1 cellular context compared by ENCODE assay signal in the genomic region with DNA sequence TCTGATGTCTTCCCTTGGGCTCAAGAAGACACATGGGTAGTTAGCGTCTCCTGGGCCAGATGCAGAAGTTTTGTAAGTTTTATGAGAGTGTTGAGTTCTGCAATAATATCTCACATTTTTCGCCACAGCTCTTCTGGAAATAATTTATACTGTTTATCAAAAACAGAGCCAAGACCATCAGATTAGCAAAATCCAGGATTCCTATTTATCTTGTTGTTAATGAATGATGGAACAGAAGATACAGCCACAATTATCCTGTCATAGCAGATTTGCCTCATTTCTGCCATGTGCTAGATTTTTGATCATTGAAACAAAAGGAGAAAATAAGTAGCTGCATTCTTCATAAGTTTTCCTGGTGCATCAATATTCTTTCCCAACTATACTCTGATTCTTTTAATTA.
A peak's percentile ranks its signal among the peaks of the same experiment; 100 is the strongest.
TF ChIP-seq lines count a peak whose summit lies in the region.

No MANE protein-coding gene starts in this region.

TF ChIP-seq in SK-N-SH, 30 proteins besides CTCF, POLR2A, EP300 and RAD21 (continued from another document):
- TF ChIP-seq, protein P1, sequence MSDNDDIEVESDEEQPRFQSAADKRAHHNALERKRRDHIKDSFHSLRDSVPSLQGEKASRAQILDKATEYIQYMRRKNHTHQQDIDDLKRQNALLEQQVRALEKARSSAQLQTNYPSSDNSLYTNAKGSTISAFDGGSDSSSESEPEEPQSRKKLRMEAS (IDR thresholded peaks at IDR 0.05; ENCODE audit: low read depth), result no peak
- TF ChIP-seq RCOR1 (IDR thresholded peaks at IDR 0.05; ENCODE audit: low read length), result peak; percentile 21; the same call in 1 of the 2 replicates
TF ChIP-seq in SK-N-SH: peak in this region for 3.
